8 cellular contexts compared by ENCODE assay signal in the genomic region with DNA sequence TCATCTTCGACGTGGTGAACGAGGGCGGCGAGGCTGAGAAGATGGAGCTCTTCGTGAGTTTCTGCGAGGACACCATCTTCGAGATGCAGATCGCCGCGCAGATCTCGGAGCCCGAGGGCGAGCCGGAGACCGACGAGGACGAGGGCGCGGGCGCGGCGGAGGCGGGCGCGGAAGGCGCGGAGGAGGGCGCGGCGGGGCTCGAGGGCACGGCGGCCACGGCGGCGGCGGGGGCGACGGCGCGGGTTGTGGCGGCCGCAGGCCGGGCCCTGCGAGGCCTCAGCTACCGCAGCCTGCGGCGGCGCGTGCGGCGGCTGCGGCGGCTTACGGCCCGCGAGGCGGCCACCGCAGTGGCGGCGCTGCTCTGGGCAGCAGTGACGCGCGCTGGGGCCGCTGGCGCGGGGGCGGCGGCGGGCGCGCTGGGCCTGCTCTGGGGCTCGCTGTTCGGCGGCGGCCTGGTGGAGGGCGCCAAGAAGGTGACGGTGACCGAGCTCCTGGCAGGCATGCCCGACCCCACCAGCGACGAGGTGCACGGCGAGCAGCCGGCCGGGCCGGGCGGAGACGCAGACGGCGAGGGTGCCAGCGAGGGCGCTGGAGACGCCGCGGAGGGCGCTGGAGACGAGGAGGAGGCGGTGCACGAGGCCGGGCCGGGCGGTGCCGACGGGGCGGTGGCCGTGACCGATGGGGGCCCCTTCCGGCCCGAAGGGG. TPM values are rescaled to one million over a fixed set of nuclear protein-coding genes. Genes with fewer than 3 reads are reported as not detected.
A peak's percentile ranks its signal among the peaks of the same experiment; 100 is the strongest.
DNase-seq lines count a peak whose midpoint lies in the region; ATAC-seq and TF ChIP-seq lines count a peak whose summit lies in the region.

No MANE protein-coding gene starts in this region.

- DNase-seq in activated CD4-positive, alpha-beta T cell treated with anti-CD3 and anti-CD28 coated beads for 48 hours, result peak; percentile 18
- DNase-seq in activated CD4-positive, alpha-beta T cell treated with anti-CD3 and anti-CD28 coated beads for 1 hour, result no peak
- DNase-seq in endodermal cell (peak; percentile 69), nephron progenitor cell (no peak), amygdala (lab: John Stamatoyannopoulos, UW) (no peak)

- H3K27me3 Mint-ChIP-seq in endodermal cell (ENCODE audit: insufficient read depth), result peaks cover 31% of the 10 kb centered on the region
- H3K27me3 Mint-ChIP-seq in stimulated activated naive CD8-positive, alpha-beta T cell treated with anti-CD3 and anti-CD28 coated beads, Interleukin-15, Interleukin-2, amounts not matched to agents 100 ng/mL and 50 ng/mL, for 24 hours, result peaks cover 27% of the 10 kb centered on the region
- peaks cover 15% of the 10 kb centered on the region for H3K27me3 Mint-ChIP-seq in nephron progenitor cell (ENCODE audit: low read depth, poor library complexity)

- no peak; the same call in 1 of the 2 replicates for TF ChIP-seq CTCF in VCaP (conservative IDR thresholded peaks at IDR 0.05)
- no peak for TF ChIP-seq CTCF in endodermal cell (conservative IDR thresholded peaks at IDR 0.05)
- no peak for TF ChIP-seq CTCF in nephron progenitor cell (IDR thresholded peaks at IDR 0.05)

- H3K36me3 ChIP-seq in endodermal cell (ENCODE audit: control insufficient read depth, insufficient read depth, low read length), result no peaks in the 10 kb centered on the region

- no peaks in the 10 kb centered on the region for H3K4me1 ChIP-seq in endodermal cell (ENCODE audit: control insufficient read depth, insufficient read depth, low read length)

- no peak overlapping the region for H3K9ac ChIP-seq in endodermal cell (ENCODE audit: extremely low read depth, low read length, poor library complexity, severe bottlenecking)

- peak overlapping the region; percentile 13; the same call in 1 of the 2 replicates for H3K27ac ChIP-seq in VCaP
- H3K27ac ChIP-seq in endodermal cell (ENCODE audit: low read depth, low read length), result no peak overlapping the region

- H3K4me3 Mint-ChIP-seq in endodermal cell (peak overlapping the region; percentile 42), nephron progenitor cell (no peak overlapping the region)
- peak overlapping the region; percentile 39 for H3K4me3 Mint-ChIP-seq in stimulated activated naive CD8-positive, alpha-beta T cell treated with anti-CD3 and anti-CD28 coated beads, Interleukin-15, Interleukin-2, amounts not matched to agents 100 ng/mL and 50 ng/mL, for 24 hours

- no peaks in the 10 kb centered on the region for H3K9me3 Mint-ChIP-seq in endodermal cell
- H3K9me3 Mint-ChIP-seq in stimulated activated naive CD8-positive, alpha-beta T cell treated with anti-CD3 and anti-CD28 coated beads, Interleukin-15, Interleukin-2, amounts not matched to agents 100 ng/mL and 50 ng/mL, for 24 hours, result no peaks in the 10 kb centered on the region
- H3K9me3 Mint-ChIP-seq in nephron progenitor cell, result no peaks in the 10 kb centered on the region

- no peak overlapping the region for H3K27ac Mint-ChIP-seq in endodermal cell
- H3K27ac Mint-ChIP-seq in stimulated activated naive CD8-positive, alpha-beta T cell treated with anti-CD3 and anti-CD28 coated beads, Interleukin-15, Interleukin-2, amounts not matched to agents 100 ng/mL and 50 ng/mL, for 24 hours, result no peak overlapping the region
- no peak overlapping the region for H3K27ac Mint-ChIP-seq in nephron progenitor cell

- H3K9me3 ChIP-seq in endodermal cell (ENCODE audit: control insufficient read depth, low read length), result no peaks in the 10 kb centered on the region

- H3K4me1 Mint-ChIP-seq in endodermal cell, result no peaks in the 10 kb centered on the region
- peaks cover 13% of the 10 kb centered on the region for H3K4me1 Mint-ChIP-seq in stimulated activated naive CD8-positive, alpha-beta T cell treated with anti-CD3 and anti-CD28 coated beads, Interleukin-15, Interleukin-2, amounts not matched to agents 100 ng/mL and 50 ng/mL, for 24 hours (ENCODE audit: low read depth)
- no peaks in the 10 kb centered on the region for H3K4me1 Mint-ChIP-seq in nephron progenitor cell

- WGBS in endodermal cell (ENCODE audit: insufficient coverage in 1 of 2, insufficient read length in 1 of 2), 2 experiments, result 24 to 30% methylated on average over 55 to 111 of the region's 111 CpGs

- peaks cover 17% of the 10 kb centered on the region for H3K27me3 ChIP-seq in endodermal cell (ENCODE audit: control insufficient read depth, insufficient read depth, low read length, poor library complexity, severe bottlenecking)

- no peak for ATAC-seq in GM21723 (IDR thresholded peaks at IDR 0.05; ENCODE audit: unreplicated experiment)

- H3K4me3 ChIP-seq in endodermal cell (ENCODE audit: low read length), result no peak overlapping the region

- H3K36me3 Mint-ChIP-seq in endodermal cell (ENCODE audit: low read depth) (no peaks in the 10 kb centered on the region), nephron progenitor cell (ENCODE audit: low read depth) (peaks cover 5% of the 10 kb centered on the region)
- no peaks in the 10 kb centered on the region for H3K36me3 Mint-ChIP-seq in stimulated activated naive CD8-positive, alpha-beta T cell treated with anti-CD3 and anti-CD28 coated beads, Interleukin-15, Interleukin-2, amounts not matched to agents 100 ng/mL and 50 ng/mL, for 24 hours (ENCODE audit: low read depth)

RNA-seq across cellular contexts. Expression of gene MAP4K1, which starts 52.6 kb away (rescaled TPM):
- total RNA-seq in endodermal cell, result 10 to 100 TPM; 12.3 to 17.8 TPM
- 3.8 TPM for polyA plus RNA-seq in endodermal cell (2013, experiment 1 of 2)
- 5.5 TPM for polyA plus RNA-seq in endodermal cell (2013, experiment 2 of 2)

RNA-seq across cellular contexts. Expression of gene EIF3K, which starts 53.9 kb away (rescaled TPM):
- total RNA-seq in endodermal cell, result 100 to 1,000 TPM; 303 to 334 TPM
- polyA plus RNA-seq in endodermal cell (2013, experiment 1 of 2), result 248 TPM
- polyA plus RNA-seq in endodermal cell (2013, experiment 2 of 2), result 218 TPM

Comparison
In these comparisons a context has a peak if more than half of its experiments do, and no peak if none do; other contexts are left out.
1. DNase-seq: peak in activated CD4-positive, alpha-beta T cell treated with anti-CD3 and anti-CD28 coated beads for 48 hours (single experiment) and endodermal cell (single experiment); none in activated CD4-positive, alpha-beta T cell treated with anti-CD3 and anti-CD28 coated beads for 1 hour (single experiment), nephron progenitor cell (single experiment) and amygdala (0 of 56).